Comparison of ENCODE assay signal across 18 cellular contexts in genomic region chr5:180253036-180253824, GRCh38. TPM values are rescaled to one million over a fixed set of nuclear protein-coding genes. Genes with fewer than 3 reads are reported as not detected.
"Had no signal": no experiment of that assay in that cellular context is flagged by ENCODE, and none has a peak within 500 bp of the region (broad histone marks: within the 10 kb centered on the region; RNA-seq: fewer than 3 reads in every experiment).

No MANE protein-coding gene starts in this region.

- H3K27ac ChIP-seq: coronary artery, gastrocnemius medialis, heart left ventricle, lower lobe of right lung, ovary, thyroid gland had no signal

- H3K4me3 ChIP-seq: coronary artery, gastrocnemius medialis, heart left ventricle, lower lobe of right lung, ovary, thyroid gland had no signal

- H3K4me1 ChIP-seq: gastrocnemius medialis, heart left ventricle, lower lobe of right lung, thyroid gland had no signal

- H3K27me3 ChIP-seq: gastrocnemius medialis, heart left ventricle, ovary, thyroid gland had no signal

- ATAC-seq: activated CD4-positive, CD25-positive, alpha-beta regulatory T cell treated with anti-CD3 and anti-CD28 coated beads, Interleukin-2, amount 50 U/mL, for 24 hours; activated T-helper 17 cell treated with anti-CD3 and anti-CD28 coated beads, Interleukin-2, amount 50 U/mL, for 72 hours; gastrocnemius medialis; heart left ventricle; left cardiac atrium; lower lobe of right lung; T-cell had no signal

- H3K36me3 ChIP-seq: ovary had no signal

- DNase-seq: activated naive CD4-positive, alpha-beta T cell treated with anti-CD3 and anti-CD28 coated beads for 36 hours; activated T-cell treated with anti-CD3 and anti-CD28 coated beads for 4 hours; central memory CD4-positive, alpha-beta T cell; gastrocnemius medialis; heart left ventricle; left cardiac atrium; lower lobe of right lung; midbrain; ovary; stimulated activated CD4-positive, alpha-beta T cell treated with anti-CD3 and anti-CD28 coated beads, Interleukin-1b, Interleukin-23, amount 100 ng/mL, for 48 hours; T-cell; T1000; thyroid gland had no signal

- FAIRE-seq: urothelium cell line had no signal

RNA-seq across cellular contexts. Expression of gene RASGEF1C, which starts 44.2 kb away (rescaled TPM):
- total RNA-seq: activated naive CD4-positive, alpha-beta T cell treated with anti-CD3 and anti-CD28 coated beads for 36 hours; activated T-helper 17 cell treated with anti-CD3 and anti-CD28 coated beads, Interleukin-2, amount 50 U/mL, for 72 hours; gastrocnemius medialis; lower lobe of right lung; T-cell had no signal
- polyA plus RNA-seq: fibroblast of lung had no signal
